Comparison of ENCODE assay signal across 8 cellular contexts in the genomic region with DNA sequence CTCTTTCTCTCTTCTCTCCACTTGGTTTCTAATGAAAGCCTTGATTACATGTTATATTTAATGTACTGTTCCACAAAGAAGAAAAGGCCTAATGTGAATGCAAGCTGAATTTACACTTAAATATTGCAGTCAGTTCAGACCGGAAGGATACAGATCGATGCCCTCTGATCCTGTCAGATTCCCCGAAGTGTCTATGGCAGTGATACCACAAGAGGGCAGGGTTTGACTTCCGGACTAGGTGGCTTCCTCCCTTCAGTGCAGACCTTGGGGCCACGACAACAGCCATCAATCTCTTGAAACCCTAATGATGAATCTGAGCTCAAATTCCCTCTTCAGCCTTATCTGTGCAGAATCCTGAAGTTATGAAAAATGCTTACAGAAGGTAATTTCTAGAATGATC. TPM values are rescaled to one million over a fixed set of nuclear protein-coding genes. Genes with fewer than 3 reads are reported as not detected.
DNase-seq lines count a peak whose midpoint lies in the region; ATAC-seq and TF ChIP-seq lines count a peak whose summit lies in the region.

No MANE protein-coding gene starts in this region.

- DNase-seq in DMS153 treated with DMSO at 0.1 percent for 48 hours (lab: John Stamatoyannopoulos, UW; ENCODE audit: unreplicated experiment), result peak; percentile 37
- peak; percentile 39 for DNase-seq in NCI-H69 (lab: John Stamatoyannopoulos, UW)
- no peak for DNase-seq in brain microvascular endothelial cell
- peak; percentile 89 for DNase-seq in medulla oblongata (ENCODE audit: extremely low spot score)
- no peak for DNase-seq in NCI-H1436 (lab: John Stamatoyannopoulos, UW)
- no peak for DNase-seq in posterior vena cava (ENCODE audit: low spot score)

- no peak overlapping the region for H3K4me3 ChIP-seq in brain microvascular endothelial cell (ENCODE audit: low read depth, low read length)

- in situ Hi-C loops in brain microvascular endothelial cell (cut with HindIII; ENCODE audit: low pct_ligation_motif_present, low sequenced_read_pairs), result no loop called here

- intact Hi-C loops in posterior vena cava (cut with DNase I), result no loop called here

- TF ChIP-seq CTCF in brain microvascular endothelial cell (IDR thresholded peaks at IDR 0.05; ENCODE audit: low read depth, low read length, missing control alignments), result peak; percentile 73

- H3K27me3 ChIP-seq in brain microvascular endothelial cell (replicated peaks), result no peaks in the 10 kb centered on the region

- H3K27ac ChIP-seq in brain microvascular endothelial cell, result no peak overlapping the region

- no peaks in the 10 kb centered on the region for H3K36me3 ChIP-seq in brain microvascular endothelial cell (replicated peaks)

- ATAC-seq in GM19452 (IDR thresholded peaks at IDR 0.05; ENCODE audit: unreplicated experiment), result peak; percentile 69
- ATAC-seq in HG03442 (IDR thresholded peaks at IDR 0.05; ENCODE audit: unreplicated experiment), result peak; percentile 83

RNA-seq across cellular contexts. Expression of gene AGTR1, which starts 29.5 kb away (rescaled TPM):
- total RNA-seq in posterior vena cava, result 1 to 10 TPM; 6.9 to 8.9 TPM

Comparison
In these comparisons a context has a peak if more than half of its experiments do, and no peak if none do; other contexts are left out.
1. DNase-seq: peak in DMS153 treated with DMSO at 0.1 percent for 48 hours (single experiment), NCI-H69 (single experiment) and medulla oblongata (single experiment); none in brain microvascular endothelial cell (single experiment), NCI-H1436 (single experiment) and posterior vena cava (single experiment).